Comparison of ENCODE assay signal across 1 cellular context in genomic region chr5:103562453-103563157, GRCh38.
TF ChIP-seq lines count a peak whose summit lies in the region.

Gene NUDT12, minus strand, starts transcription at chr5:103562789. Its CDS starts 2,541 bp downstream, at chr5:103560248.

TF ChIP-seq in K562, 482 proteins besides CTCF, POLR2A, EP300 and RAD21 (continued from another document and continues in another):
- peak; percentile 96 for TF ChIP-seq GABPA (tag; conservative IDR thresholded peaks at IDR 0.05; ENCODE audit: low read depth)
- TF ChIP-seq POLR2AphosphoS5 (IDR thresholded peaks at IDR 0.05; ENCODE audit: control insufficient read depth, insufficient read depth, low read depth, low read length) = peak; percentile 43
- 0 out of 2 replicates have a peak, but pooled peaks have one; percentile 27 for TF ChIP-seq ETV1 (tag; conservative IDR thresholded peaks at IDR 0.05; ENCODE audit: low read depth)
- peak; percentile 12 for TF ChIP-seq MEIS2 (IDR thresholded peaks at IDR 0.05; ENCODE audit: partially characterized antibody)
- no peak for TF ChIP-seq NFATC3 (IDR thresholded peaks at IDR 0.05)
- TF ChIP-seq ZKSCAN3 (CRISPR knock-in tag; IDR thresholded peaks at IDR 0.05) = no peak
- 0 out of 2 replicates have a peak, but pooled peaks have one; percentile 65 for TF ChIP-seq XRCC5 (IDR thresholded peaks at IDR 0.05; ENCODE audit: low read depth, low read length)
- no peak for TF ChIP-seq IRF9 (tag; IDR thresholded peaks at IDR 0.05)
- TF ChIP-seq MAX (CRISPR knock-in tag; IDR thresholded peaks at IDR 0.05) = peak; percentile 66
- TF ChIP-seq POLR3G (IDR thresholded peaks at IDR 0.05; ENCODE audit: extremely low read depth, insufficient read length, insufficient replicate concordance) = no peak
- TF ChIP-seq DMBX1 (CRISPR knock-in tag; IDR thresholded peaks at IDR 0.05; ENCODE audit: borderline replicate concordance) = no peak
- TF ChIP-seq NCOA1 (IDR thresholded peaks at IDR 0.05; ENCODE audit: low read depth) = peak; percentile 61; the same call in 1 of the 2 replicates
- TF ChIP-seq FOXK1 (CRISPR knock-in tag; IDR thresholded peaks at IDR 0.05; ENCODE audit: borderline replicate concordance) = no peak
- peak; percentile 40; the same call in 1 of the 2 replicates for TF ChIP-seq HMBOX1 (IDR thresholded peaks at IDR 0.05)
- TF ChIP-seq E2F4 (CRISPR knock-in tag; IDR thresholded peaks at IDR 0.05; ENCODE audit: low read depth) = 0 out of 2 replicates have a peak, but pooled peaks have one; percentile 65
- TF ChIP-seq ATF1 (CRISPR knock-in tag; IDR thresholded peaks at IDR 0.05) = no peak
- peak; percentile 29; the same call in 1 of the 2 replicates for TF ChIP-seq ATF1 (tag; IDR thresholded peaks at IDR 0.05)
- peak; percentile 64; the same call in 1 of the 2 replicates for TF ChIP-seq HLTF (IDR thresholded peaks at IDR 0.05)
- TF ChIP-seq E2F6 (IDR thresholded peaks at IDR 0.05; ENCODE audit: borderline replicate concordance in 1 of 2, extremely low read depth in 1 of 2, insufficient read depth in 1 of 2, insufficient read length in 1 of 2, low read depth in 1 of 2, low read length in 1 of 2, poor library complexity in 1 of 2, severe bottlenecking in 1 of 2) = peak; percentile 78 to 88
- TF ChIP-seq CHD2 (IDR thresholded peaks at IDR 0.05; ENCODE audit: low read depth, low read length) = peak; percentile 76
- TF ChIP-seq CBX2 (IDR thresholded peaks at IDR 0.05; ENCODE audit: insufficient read depth, low read length, poor library complexity, severe bottlenecking) = no peak
- 0 out of 4 replicates have a peak, but pooled peaks of 1 of the 2 experiments have one; percentile 24 for TF ChIP-seq ZNF639 (CRISPR knock-in tag; conservative IDR thresholded peaks at IDR 0.05 in 1 of 2, IDR thresholded peaks at IDR 0.05 in 1 of 2)
- no peak for TF ChIP-seq ZBTB8A (IDR thresholded peaks at IDR 0.05; ENCODE audit: partially characterized antibody)
- peak; percentile 87 for TF ChIP-seq POLR2G (IDR thresholded peaks at IDR 0.05; ENCODE audit: low read depth, low read length)
- no peak for TF ChIP-seq CREB3 (tag; conservative IDR thresholded peaks at IDR 0.05; ENCODE audit: low read depth)
- TF ChIP-seq E2F1 (CRISPR knock-in tag; IDR thresholded peaks at IDR 0.05) = no peak; the same call in 1 of the 2 replicates
- TF ChIP-seq PHF8 (IDR thresholded peaks at IDR 0.05; ENCODE audit: borderline replicate concordance, low read length) = peak; percentile 96
- peak; percentile 100 for TF ChIP-seq VEZF1 (CRISPR knock-in tag; IDR thresholded peaks at IDR 0.05)
- no peak for TF ChIP-seq NBN (IDR thresholded peaks at IDR 0.05; ENCODE audit: low read depth)
- TF ChIP-seq NR2C2 (CRISPR knock-in tag; IDR thresholded peaks at IDR 0.05) = no peak
- TF ChIP-seq NR2C2 (tag; IDR thresholded peaks at IDR 0.05) = peak; percentile 87
- peak; percentile 86 for TF ChIP-seq PRDM10 (IDR thresholded peaks at IDR 0.05; ENCODE audit: partially characterized antibody)
- peak; percentile 49 for TF ChIP-seq EGR1 (conservative IDR thresholded peaks at IDR 0.05)
- no peak for TF ChIP-seq TARDBP (IDR thresholded peaks at IDR 0.05)
- no peak for TF ChIP-seq U2AF1 (optimal IDR thresholded peaks at IDR 0.05; ENCODE audit: low read depth, low read length)
- peak; percentile 70 for TF ChIP-seq RBBP5 (IDR thresholded peaks at IDR 0.05; ENCODE audit: borderline replicate concordance, insufficient read depth, low read length, poor library complexity, severe bottlenecking)
- peak; percentile 54 to 90 (median 77); a peak in 5 of 6 replicates for TF ChIP-seq ZBTB11 (CRISPR knock-in tag; IDR thresholded peaks at IDR 0.05)
- peak; percentile 69 for TF ChIP-seq ZNF143 (CRISPR knock-in tag; IDR thresholded peaks at IDR 0.05)
- no peak for TF ChIP-seq JUNB (CRISPR knock-in tag; conservative IDR thresholded peaks at IDR 0.05)
- TF ChIP-seq CREM (IDR thresholded peaks at IDR 0.05; ENCODE audit: low read depth) = 0 out of 2 replicates have a peak, but pooled peaks have one; percentile 4
- no peak for TF ChIP-seq POU5F1 (IDR thresholded peaks at IDR 0.05; ENCODE audit: borderline replicate concordance, low read depth, low read length, partially characterized antibody)
- peak; percentile 24; the same call in 1 of the 2 replicates for TF ChIP-seq ZBTB2 (IDR thresholded peaks at IDR 0.05)
